In genomic region chr2:8594731-8595427, GRCh38 we compare ENCODE assay signal across 20 cellular contexts.
A peak's percentile ranks its signal among the peaks of the same experiment; 100 is the strongest.
DNase-seq lines count a peak whose midpoint lies in the region; ATAC-seq and TF ChIP-seq lines count a peak whose summit lies in the region.
"Had no signal": no experiment of that assay in that cellular context is flagged by ENCODE, and none has a peak within 500 bp of the region (broad histone marks: within the 10 kb centered on the region; RNA-seq: fewer than 3 reads in every experiment).

No MANE protein-coding gene starts in this region.

- H3K36me3 ChIP-seq in HEK293 (ENCODE audit: control insufficient read depth in 2 of 2, insufficient read depth in 1 of 2, low read length in 2 of 2) (no peaks in the 10 kb centered on the region), Peyer's patch (no peaks in the 10 kb centered on the region), PC-3 (ENCODE audit: low read depth, low read length) (no peaks in the 10 kb centered on the region)
- H3K36me3 ChIP-seq: gastroesophageal sphincter, tibial artery, WERI-Rb-1 had no signal

- no peak overlapping the region for H3K9ac ChIP-seq in PC-3 (ENCODE audit: low read length)

- H3K4me2 ChIP-seq in PC-3 (ENCODE audit: low read length), result no peak overlapping the region

- no peak for TF ChIP-seq CTCF in HEK293 (tag by site-specific recombination; IDR thresholded peaks at IDR 0.05)
- TF ChIP-seq CTCF in fibroblast of mammary gland (conservative IDR thresholded peaks at IDR 0.05; ENCODE audit: control insufficient read depth, insufficient read depth, low read depth, low read length), result no peak
- no peak for TF ChIP-seq CTCF in Peyer's patch (IDR thresholded peaks at IDR 0.05)
- TF ChIP-seq CTCF in PC-3 (conservative IDR thresholded peaks at IDR 0.05; ENCODE audit: low read depth, low read length), result no peak

- H3K4me3 ChIP-seq in HEK293 (ENCODE audit: low read depth, low read length) (no peak overlapping the region), fibroblast of mammary gland (ENCODE audit: control insufficient read depth, low read depth, low read length) (no peak overlapping the region), Peyer's patch (no peak overlapping the region), PC-3 (ENCODE audit: low read length) (no peak overlapping the region)
- H3K4me3 ChIP-seq: gastroesophageal sphincter, tibial artery had no signal

- no peaks in the 10 kb centered on the region for H3F3A ChIP-seq in PC-3 (ENCODE audit: low read length, unreplicated experiment)

- no peak overlapping the region for H3K27ac ChIP-seq in HEK293 (ENCODE audit: extremely low read depth, low read depth, low read length)
- H3K27ac ChIP-seq in Peyer's patch, result no peak overlapping the region
- H3K27ac ChIP-seq in PC-3 (ENCODE audit: low read length), result no peak overlapping the region
- H3K27ac ChIP-seq: gastroesophageal sphincter, tibial artery, WERI-Rb-1 had no signal

- CTCF ChIA-PET in HEK293 (lab: Yijun Ruan, JAX) (interaction anchor here (0.6 to 0.7 kb wide), 2 partner anchors 823 to 1073 kb away, joined by 3 read pairs; no protein-coding TSS in a partner anchor), PC-3 (lab: Charles Lee) (no interaction called here)

- H3K4me1 ChIP-seq in HEK293 (ENCODE audit: control insufficient read depth, insufficient read depth, low read length), result no peaks in the 10 kb centered on the region
- no peaks in the 10 kb centered on the region for H3K4me1 ChIP-seq in Peyer's patch
- peaks cover 22% of the 10 kb centered on the region for H3K4me1 ChIP-seq in PC-3 (ENCODE audit: insufficient read depth, low read length)
- H3K4me1 ChIP-seq: gastroesophageal sphincter, tibial artery had no signal

- no peak overlapping the region for H2AFZ ChIP-seq in PC-3 (ENCODE audit: low read length)

- H4K20me1 ChIP-seq in PC-3 (ENCODE audit: low read length), result no peaks in the 10 kb centered on the region

- POLR2A ChIA-PET in HEK293 (lab: Yijun Ruan, JAX) (interaction anchor here (1.1 kb wide), 1 partner anchor 87 kb away, joined by 4 read pairs; the partner anchor contains the start of gene ID2), PC-3 (lab: Charles Lee; ENCODE audit: unreplicated experiment) (no interaction called here)

- TF ChIP-seq POLR2A in Peyer's patch (IDR thresholded peaks at IDR 0.05), result no peak

- no peak for ATAC-seq in PC-3
- ATAC-seq: activated CD8-positive, alpha-beta T cell treated with anti-CD3 and anti-CD28 coated beads, Interleukin-2, amount 10 ng/mL, durations not matched to agents 7 days and 5 days; activated T-cell treated with anti-CD3 and anti-CD28 coated beads, Interleukin-2, amount 50 U/mL, for 4 hours; gastroesophageal sphincter; natural killer cell had no signal

- H3K9me3 ChIP-seq in HEK293 (ENCODE audit: control insufficient read depth, insufficient read depth, low read depth, low read length) (no peaks in the 10 kb centered on the region), Peyer's patch (no peaks in the 10 kb centered on the region), PC-3 (ENCODE audit: low read length) (no peaks in the 10 kb centered on the region)
- H3K9me3 ChIP-seq: gastroesophageal sphincter, tibial artery had no signal

- H3K9me2 ChIP-seq in PC-3 (replicated peaks; ENCODE audit: low read length), result no peaks in the 10 kb centered on the region

- BruUV-seq in PC-3 (replicated peaks; lab: Mats Ljungman, UMichigan), result no TSS peak

- no peaks in the 10 kb centered on the region for H3K27me3 ChIP-seq in Peyer's patch
- no peaks in the 10 kb centered on the region for H3K27me3 ChIP-seq in PC-3 (ENCODE audit: low read length)
- H3K27me3 ChIP-seq: gastroesophageal sphincter, tibial artery had no signal

- DNase-seq in Daoy (ENCODE audit: low read depth) (peak; percentile 33), fibroblast of mammary gland (ENCODE audit: low read depth) (peak; percentile 31), posterior vena cava (ENCODE audit: low spot score) (peak; percentile 82), Peyer's patch (no peak), activated gamma-delta T cell treated with Interleukin-2 at 50 U/mL for 16 hours (no peak), PC-3 (no peak)
- DNase-seq: activated CD8-positive, alpha-beta T cell treated with anti-CD3 and anti-CD28 coated beads, Interleukin-2, amount 10 ng/mL, durations not matched to agents 7 days and 5 days; activated naive CD8-positive, alpha-beta T cell treated with anti-CD3 and anti-CD28 coated beads, Interleukin-2, amount 10 ng/mL, durations not matched to agents 7 days and 5 days; activated T-cell treated with anti-CD3 and anti-CD28 coated beads, Interleukin-2, amount 50 U/mL, for 4 hours; AML-193; erythroblast; Kasumi-1; natural killer cell; NCI-H1092; NCI-H2081 treated with DMSO at 0.1 percent for 48 hours; NCI-H510A treated with DMSO at 0.1 percent for 48 hours; tibial artery; WERI-Rb-1 had no signal

- no peaks in the 10 kb centered on the region for H3K79me2 ChIP-seq in PC-3 (ENCODE audit: low read length)

- intact Hi-C loops in posterior vena cava (cut with DNase I), result no loop called here
- intact Hi-C loops in PC-3 (cut with micrococcal nuclease), result no loop called here

TF ChIP-seq in HEK293, 187 proteins besides CTCF, POLR2A, EP300 and RAD21:
- 0 out of 2 replicates have a peak, but pooled peaks have one; percentile 9 for TF ChIP-seq ZFHX2 (tag by site-specific recombination; conservative IDR thresholded peaks at IDR 0.05)
- no peak for TF ChIP-seq ZNF704 (tag by site-specific recombination; IDR thresholded peaks at IDR 0.05)

Comparison
In these comparisons a context has a peak if more than half of its experiments do, and no peak if none do; other contexts are left out.
1. DNase-seq: peak in Daoy (single experiment), fibroblast of mammary gland (single experiment) and posterior vena cava (single experiment); none in Peyer's patch (0 of 3), activated gamma-delta T cell treated with Interleukin-2 at 50 U/mL for 16 hours (single experiment) and PC-3 (single experiment).